Comparison of ENCODE assay signal across 18 cellular contexts in the genomic region with DNA sequence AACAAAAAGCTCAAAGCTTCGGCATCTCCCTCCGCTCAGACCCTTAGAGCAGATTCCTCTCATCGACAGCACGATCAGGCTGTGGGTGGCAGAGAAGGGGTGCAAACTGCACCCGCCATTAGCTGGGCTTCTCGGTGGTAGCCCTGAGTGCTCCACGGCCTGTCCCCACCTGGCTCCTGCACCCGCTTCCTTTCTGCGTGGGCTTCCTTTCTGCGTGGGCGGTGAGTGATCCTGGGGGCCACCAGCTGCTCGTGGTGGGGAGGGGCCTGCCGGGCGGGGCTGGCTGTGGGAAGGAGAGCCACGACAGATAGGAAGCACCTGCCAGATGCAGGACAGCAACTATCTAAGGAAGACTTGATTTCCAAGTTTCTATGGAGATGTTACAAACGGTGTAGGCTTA. TPM values are rescaled to one million over a fixed set of nuclear protein-coding genes. Genes with fewer than 3 reads are reported as not detected.
A peak's percentile ranks its signal among the peaks of the same experiment; 100 is the strongest.
DNase-seq lines count a peak whose midpoint lies in the region; ATAC-seq, FAIRE-seq and TF ChIP-seq lines count a peak whose summit lies in the region.
"Had no signal": no experiment of that assay in that cellular context is flagged by ENCODE, and none has a peak within 500 bp of the region (broad histone marks: within the 10 kb centered on the region; RNA-seq: fewer than 3 reads in every experiment).

No MANE protein-coding gene starts in this region.

- H3K4me3 Mint-ChIP-seq in T-helper 17 cell: peak overlapping the region; percentile 19
- H3K4me3 Mint-ChIP-seq: H9 had no signal

- H2AFZ ChIP-seq in Karpas-422 (ENCODE audit: low read length): no peak overlapping the region

- H3K27me3 Mint-ChIP-seq in T-helper 17 cell: no peaks in the 10 kb centered on the region
- H3K27me3 Mint-ChIP-seq: IgD-negative memory B cell had no signal

- H3K27me3 ChIP-seq in Karpas-422 (ENCODE audit: low read length): no peaks in the 10 kb centered on the region

- H3K36me3 ChIP-seq in kidney (ENCODE audit: control insufficient read depth in 1 of 2, insufficient read depth in 2 of 2, low read length in 2 of 2): peaks cover 15 to 38% of the 10 kb centered on the region in 2 donors
- H3K36me3 ChIP-seq in Karpas-422 (ENCODE audit: insufficient read depth, low read length): peaks cover 4% of the 10 kb centered on the region; the same call in 1 of the 2 replicates

- TF ChIP-seq CTCF in kidney (IDR thresholded peaks at IDR 0.05; ENCODE audit: borderline replicate concordance, extremely low read depth, insufficient read depth): no peak

- H3K27ac ChIP-seq in kidney (ENCODE audit: low read depth in 2 of 2, low read length in 2 of 2) (no peak overlapping the region), Karpas-422 (ENCODE audit: low read length) (no peak overlapping the region)
- H3K27ac ChIP-seq: A549, HL-60 had no signal

- ATAC-seq in T-helper 17 cell (no peak), GM19328 (IDR thresholded peaks at IDR 0.05; ENCODE audit: unreplicated experiment) (no peak)
- ATAC-seq: A549, SK-N-SH treated with all-trans-retinoic acid at 6 μM for 48 hours had no signal

- H3K9me2 ChIP-seq in Karpas-422 (replicated peaks; ENCODE audit: insufficient read depth, low read length): no peaks in the 10 kb centered on the region

- FAIRE-seq in kidney (lab: Jason Lieb, UNC): no peak
- FAIRE-seq: A549, HTR-8/SVneo had no signal

- intact Hi-C loops in kidney (cut with DNase I): no loop called here

- peaks cover 7% of the 10 kb centered on the region for H3K4me1 Mint-ChIP-seq in T-helper 17 cell

- H3K4me2 ChIP-seq in Karpas-422 (ENCODE audit: low read depth, low read length, poor library complexity, severe bottlenecking): no peak overlapping the region
- H3K4me2 ChIP-seq: A549 had no signal

- no peak overlapping the region for H3K27ac Mint-ChIP-seq in T-helper 17 cell
- H3K27ac Mint-ChIP-seq: H9 had no signal

- H3K4me1 ChIP-seq in kidney (ENCODE audit: control insufficient read depth in 1 of 2, insufficient read depth in 1 of 2, low read depth in 1 of 2, low read length in 2 of 2): no peaks in the 10 kb centered on the region
- H3K4me1 ChIP-seq in Karpas-422 (ENCODE audit: low read length): no peaks in the 10 kb centered on the region
- H3K4me1 ChIP-seq: A549 had no signal

- H3K9ac ChIP-seq in kidney (ENCODE audit: low read length in 2 of 2) (no peak overlapping the region), Karpas-422 (ENCODE audit: low read length) (no peak overlapping the region)

- DNase-seq in stimulated activated CD4-positive, alpha-beta T cell treated with anti-CD3 and anti-CD28 coated beads, Interleukin-2, amount 100 ng/mL, for 4 hours (ENCODE audit: low read depth): peak; percentile 10
- DNase-seq in stimulated activated CD4-positive, alpha-beta T cell treated with anti-CD3 and anti-CD28 coated beads, Interleukin-1b, Interleukin-23, amount 100 ng/mL, for 48 hours: no peak
- no peak for DNase-seq in T-helper 17 cell
- peak; percentile 61 for DNase-seq in kidney
- DNase-seq in Karpas-422: no peak
- DNase-seq in SHP77 (lab: John Stamatoyannopoulos, UW): no peak
- DNase-seq: DMS79; H9; NCI-H1105; NCI-H1694; NK-92 treated with Interleukin-12 subunit alpha and Interleukin-12 subunit beta, amount 100 ng/mL, for 24 hours; SIG-M5 had no signal

- H3K4me3 ChIP-seq in kidney (ENCODE audit: low read length in 2 of 2) (no peak overlapping the region), Karpas-422 (ENCODE audit: low read length) (no peak overlapping the region)
- H3K4me3 ChIP-seq: A549 had no signal

- H3K36me3 Mint-ChIP-seq in T-helper 17 cell (ENCODE audit: low read depth): peaks cover 2% of the 10 kb centered on the region

- H4K20me1 ChIP-seq in Karpas-422 (ENCODE audit: insufficient read depth, low read depth, low read length): peaks cover 13% of the 10 kb centered on the region; the same call in 1 of the 2 replicates

- no peaks in the 10 kb centered on the region for H3K9me3 ChIP-seq in T-helper 17 cell (ENCODE audit: control insufficient read depth, low read length, poor library complexity, severe bottlenecking)
- H3K9me3 ChIP-seq in kidney (ENCODE audit: control insufficient read depth in 1 of 2, low read length in 2 of 2): no peaks in the 10 kb centered on the region
- no peaks in the 10 kb centered on the region for H3K9me3 ChIP-seq in Karpas-422 (ENCODE audit: low read length)
- H3K9me3 ChIP-seq: A549 had no signal

- H3K79me2 ChIP-seq in Karpas-422 (ENCODE audit: low read length): no peaks in the 10 kb centered on the region

RNA-seq across cellular contexts. Expression of gene BRD1, which starts 55.0 kb away (rescaled TPM):
- total RNA-seq in T-helper 17 cell: 100 to 1,000 TPM; 127 to 153 TPM
- 40.5 TPM for total RNA-seq in kidney
- 8.1 TPM for polyA plus RNA-seq in kidney (ENCODE audit: insufficient read depth, low read depth, low replicate concordance)
- total RNA-seq in Karpas-422 (2014; rRNA removed; shearing (Covaris generic); ENCODE audit: low replicate concordance): 16.0 and 27.3 TPM in 2 replicates

Comparison
In these comparisons a context has a peak if more than half of its experiments do, and no peak if none do; other contexts are left out.
1. DNase-seq: peak in stimulated activated CD4-positive, alpha-beta T cell treated with anti-CD3 and anti-CD28 coated beads, Interleukin-2, amount 100 ng/mL, for 4 hours (single experiment) and kidney (single experiment); none in stimulated activated CD4-positive, alpha-beta T cell treated with anti-CD3 and anti-CD28 coated beads, Interleukin-1b, Interleukin-23, amount 100 ng/mL, for 48 hours (single experiment), T-helper 17 cell (0 of 3), Karpas-422 (single experiment) and SHP77 (0 of 2).